In genomic region chr6:118893882-118894424, GRCh38 we compare ENCODE assay signal across 8 cellular contexts. TPM values are rescaled to one million over a fixed set of nuclear protein-coding genes. Genes with fewer than 3 reads are reported as not detected.
DNase-seq lines count a peak whose midpoint lies in the region; ATAC-seq, FAIRE-seq and TF ChIP-seq lines count a peak whose summit lies in the region.

ASF1A (plus strand) TSS chr6:118894152; CDS start chr6:118894414, 262 bp downstream.

- peak within 1 kb of the TSS; percentile 100 for H3K18ac ChIP-seq in trophoblast cell (ENCODE audit: low read length)

- no peak within 1 kb of the TSS for H3K23ac ChIP-seq in trophoblast cell (ENCODE audit: low read length)

- H2BK12ac ChIP-seq in trophoblast cell (ENCODE audit: low read length): peak within 1 kb of the TSS; percentile 39

- peak within 1 kb of the TSS; percentile 84 for H3K4me2 ChIP-seq in trophoblast cell (ENCODE audit: low read length)

- ATAC-seq in HG02840 (IDR thresholded peaks at IDR 0.05; ENCODE audit: low FRiP score, unreplicated experiment) (peak; percentile 54), upper lobe of left lung (ENCODE audit: low FRiP score in 2 of 2) (peak; percentile 96 to 98)

- H2AFZ ChIP-seq in trophoblast cell (ENCODE audit: insufficient read depth, low read length, poor library complexity): peak within 1 kb of the TSS; percentile 26

- peak within 1 kb of the TSS; percentile 83 for H3K4ac ChIP-seq in trophoblast cell (ENCODE audit: low read depth, low read length)

- TF ChIP-seq POLR2A in GM12891 (IDR thresholded peaks at IDR 0.05; ENCODE audit: low read depth, low read length): peak; percentile 21; the same call in 1 of the 2 replicates
- peak in 3 of 4 donors; percentile 32 to 84 (median 75) for TF ChIP-seq POLR2A in upper lobe of left lung (IDR thresholded peaks at IDR 0.05)

- TF ChIP-seq EP300 in upper lobe of left lung (IDR thresholded peaks at IDR 0.05): no peak

- no CpG with 5 or more reads among the region's 48 CpGs for WGBS in trophoblast cell (ENCODE audit: extremely low coverage, insufficient coverage, insufficient read length)
- 0% methylated on average over 48 of the region's 48 CpGs for WGBS in upper lobe of left lung, 2 donors

- H3K4me1 ChIP-seq in adipocyte (ENCODE audit: control insufficient read depth, insufficient read depth, low read length) (peaks cover 20% of the 10 kb centered on the region), cardiac muscle cell (ENCODE audit: low read depth) (peaks cover 27% of the 10 kb centered on the region), trophoblast cell (ENCODE audit: control insufficient read depth in 1 of 2, insufficient read depth in 2 of 2, low read length in 2 of 2) (no peaks in the 10 kb centered on the region), upper lobe of left lung (peaks cover 34 to 46% (median 43%) of the 10 kb centered on the region in 4 donors)

- peak within 1 kb of the TSS; percentile 89 for H4K8ac ChIP-seq in trophoblast cell (ENCODE audit: low read depth, low read length)

- H3K9ac ChIP-seq in adipocyte (ENCODE audit: low read length) (peak within 1 kb of the TSS; percentile 98), trophoblast cell (ENCODE audit: low read length) (peak within 1 kb of the TSS; percentile 98)

- DNase-seq in GM12891 (ENCODE audit: insufficient read length, low spot score) (peak; percentile 54), NCI-H1436 (lab: John Stamatoyannopoulos, UW) (peak; percentile 96), T follicular helper cell (ENCODE audit: low read depth) (peak; percentile 92), adipocyte (ENCODE audit: low read depth) (peak; percentile 99), cardiac muscle cell (ENCODE audit: low read depth in 1 of 2, low spot score in 1 of 2) (peak; percentile 97 to 99), trophoblast cell (peak; percentile 96 to 99), upper lobe of left lung (peak; percentile 98 to 99)

- TF ChIP-seq CTCF in cardiac muscle cell (IDR thresholded peaks at IDR 0.05; ENCODE audit: low read depth, low read length): peak; percentile 59
- TF ChIP-seq CTCF in upper lobe of left lung (IDR thresholded peaks at IDR 0.05): peak in 5 of 6 experiments; percentile 55 to 86 (median 76)

- peak within 1 kb of the TSS; percentile 94 for H2AK5ac ChIP-seq in trophoblast cell (ENCODE audit: low read length)

- peak within 1 kb of the TSS; percentile 95 for H4K91ac ChIP-seq in trophoblast cell (ENCODE audit: low read depth, low read length)

- no peaks in the 10 kb centered on the region for H3K9me3 ChIP-seq in adipocyte (ENCODE audit: control insufficient read depth, low read length)
- no peaks in the 10 kb centered on the region for H3K9me3 ChIP-seq in cardiac muscle cell (ENCODE audit: low read depth)
- no peaks in the 10 kb centered on the region for H3K9me3 ChIP-seq in trophoblast cell (ENCODE audit: insufficient read depth, low read depth, low read length)
- no peaks in the 10 kb centered on the region for H3K9me3 ChIP-seq in upper lobe of left lung

- H2BK120ac ChIP-seq in trophoblast cell (ENCODE audit: insufficient read depth, low read length, poor library complexity): peak within 1 kb of the TSS; percentile 93

- H4K12ac ChIP-seq in trophoblast cell (ENCODE audit: low read depth, low read length): peak within 1 kb of the TSS; percentile 94

- H3K27me3 ChIP-seq in adipocyte (replicated peaks; ENCODE audit: control insufficient read depth, insufficient read depth, low read length) (no peaks in the 10 kb centered on the region), cardiac muscle cell (no peaks in the 10 kb centered on the region), trophoblast cell (ENCODE audit: insufficient read depth, low read length) (no peaks in the 10 kb centered on the region), upper lobe of left lung (no peaks in the 10 kb centered on the region)

- peaks cover 3% of the 10 kb centered on the region for H3K36me3 ChIP-seq in adipocyte (ENCODE audit: control insufficient read depth, insufficient read depth, low read length, severe bottlenecking)
- no peaks in the 10 kb centered on the region for H3K36me3 ChIP-seq in cardiac muscle cell
- H3K36me3 ChIP-seq in trophoblast cell (ENCODE audit: control insufficient read depth in 1 of 2, insufficient read depth in 2 of 2, low read length in 2 of 2): peaks cover 1 to 2% of the 10 kb centered on the region in 2 experiments
- no peaks in the 10 kb centered on the region for H3K36me3 ChIP-seq in upper lobe of left lung

- peak; percentile 91 for FAIRE-seq in GM12891 (lab: Jason Lieb, UNC)

- H3K4me3 ChIP-seq in adipocyte (ENCODE audit: low read length): peak within 1 kb of the TSS; percentile 97
- peak within 1 kb of the TSS; percentile 57 for H3K4me3 ChIP-seq in cardiac muscle cell
- peak within 1 kb of the TSS; percentile 99 for H3K4me3 ChIP-seq in trophoblast cell (ENCODE audit: low read depth, low read length)
- H3K4me3 ChIP-seq in upper lobe of left lung: peak within 1 kb of the TSS; percentile 57 to 91 (median 74)

- H3K79me2 ChIP-seq in trophoblast cell (ENCODE audit: control insufficient read depth, insufficient read depth, low read length, poor library complexity): peaks cover 13% of the 10 kb centered on the region

- H3K14ac ChIP-seq in trophoblast cell (ENCODE audit: low read length): peak within 1 kb of the TSS; percentile 96

- peak within 1 kb of the TSS; percentile 98 for H2BK5ac ChIP-seq in trophoblast cell (ENCODE audit: low read depth, low read length, poor library complexity)

- H3K79me1 ChIP-seq in trophoblast cell (ENCODE audit: low read length): peaks cover 14% of the 10 kb centered on the region

- H3K27ac ChIP-seq in cardiac muscle cell (peak within 1 kb of the TSS; percentile 94), trophoblast cell (ENCODE audit: low read depth, low read length) (peak within 1 kb of the TSS; percentile 95), upper lobe of left lung (peak within 1 kb of the TSS; percentile 93 to 98 (median 95))

TF ChIP-seq in GM12891, 5 proteins besides CTCF, POLR2A, EP300 and RAD21:
- peak; percentile 66; the same call in 1 of the 2 replicates for TF ChIP-seq POLR2AphosphoS5 (IDR thresholded peaks at IDR 0.05; ENCODE audit: low read depth, low read length)
- TF ChIP-seq POU2F2 (IDR thresholded peaks at IDR 0.05; ENCODE audit: low read depth, low read length): no peak
- peak; percentile 75 for TF ChIP-seq TAF1 (IDR thresholded peaks at IDR 0.05; ENCODE audit: low read depth, low read length)
- TF ChIP-seq SPI1 (IDR thresholded peaks at IDR 0.05; ENCODE audit: low read depth, low read length): no peak

RNA-seq across cellular contexts. Expression of gene ASF1A, which starts in this region (rescaled TPM):
- 12.2 TPM for polyA plus RNA-seq in GM12891 (2012; ENCODE audit: low read depth, missing spikeins)
- 9.3 and 11.6 TPM in 2 replicates for total RNA-seq in cardiac muscle cell
- 27.9 and 41.2 TPM in 2 replicates for polyA plus RNA-seq in cardiac muscle cell
- polyA plus RNA-seq in trophoblast cell (2013): 24.0 and 24.7 TPM in 2 replicates
- total RNA-seq in upper lobe of left lung: 10 to 100 TPM; 12.8 to 22.3 (median 19.1) TPM

Comparison
In these comparisons a context has a peak if more than half of its experiments do, and no peak if none do; other contexts are left out.
1. Peak in every context shown above with its lines: DNase-seq, ATAC-seq, H3K4me3 ChIP-seq and H3K27ac ChIP-seq.